ENCODE assay signal across 19 cellular contexts in genomic region chr11:103880968-103881367, GRCh38.
A peak's percentile ranks its signal among the peaks of the same experiment; 100 is the strongest.
DNase-seq lines count a peak whose midpoint lies in the region; ATAC-seq, FAIRE-seq and TF ChIP-seq lines count a peak whose summit lies in the region.
"Had no signal": no experiment of that assay in that cellular context is flagged by ENCODE, and none has a peak within 500 bp of the region (broad histone marks: within the 10 kb centered on the region; RNA-seq: fewer than 3 reads in every experiment).

No MANE protein-coding gene starts in this region.

- H3K79me2 ChIP-seq in H9 (ENCODE audit: insufficient read depth, low read length) = no peaks in the 10 kb centered on the region

- H3K18ac ChIP-seq in H9 (ENCODE audit: insufficient read length, low read depth, low read length) = no peak overlapping the region

- no peak overlapping the region for H2AFZ ChIP-seq in H9 (ENCODE audit: low read length)

- no peak overlapping the region for H3K23ac ChIP-seq in H9 (ENCODE audit: insufficient read length, low read depth, low read length)

- H3K27me3 ChIP-seq in H9 (ENCODE audit: insufficient read depth, low read length) = no peaks in the 10 kb centered on the region

- no peak overlapping the region for H2BK20ac ChIP-seq in H9 (ENCODE audit: low read depth, low read length, poor library complexity, severe bottlenecking)

- peak; percentile 52 for FAIRE-seq in HTR-8/SVneo (lab: Jason Lieb, UNC)
- FAIRE-seq: HepG2 had no signal

- no peak overlapping the region for H3K4ac ChIP-seq in H9 (ENCODE audit: low read depth, low read length)

- H3K9me3 ChIP-seq in H9 (ENCODE audit: control insufficient read depth, low read depth, low read length) = no peaks in the 10 kb centered on the region

- no peak overlapping the region for H2BK120ac ChIP-seq in H9 (ENCODE audit: low read depth, low read length, poor library complexity, severe bottlenecking)

- H3K23me2 ChIP-seq in H9 (ENCODE audit: insufficient read length, low read depth, low read length, poor library complexity, severe bottlenecking) = no peaks in the 10 kb centered on the region

- peak; percentile 41 for ATAC-seq in GM18519 (IDR thresholded peaks at IDR 0.05; ENCODE audit: low FRiP score, unreplicated experiment)
- ATAC-seq in stimulated activated memory B cell treated with anti-CD40 and anti-IgM and Interleukin-4, amounts not matched to agents 10 μg/mL and 1 μg/mL and 100 μg/mL, for 72 hours = peak; percentile 34
- no peak for ATAC-seq in activated CD4-positive, CD25-positive, alpha-beta regulatory T cell treated with anti-CD3 and anti-CD28 coated beads, Interleukin-2, amount 50 U/mL, for 24 hours
- ATAC-seq in Right ventricle myocardium inferior = no peak
- no peak for ATAC-seq in HG02759 (IDR thresholded peaks at IDR 0.05; ENCODE audit: unreplicated experiment)
- ATAC-seq: HepG2, Panc1 had no signal

- peak overlapping the region; percentile 39 for H4K5ac ChIP-seq in H9 (ENCODE audit: insufficient read length, low read depth, low read length)

- no peak overlapping the region for H2BK5ac ChIP-seq in H9 (ENCODE audit: insufficient read length, low read length)

- no peak overlapping the region for H2AK5ac ChIP-seq in H9 (ENCODE audit: insufficient read length, low read length)

- no peak overlapping the region for H3K56ac ChIP-seq in H9 (ENCODE audit: insufficient read length, low read depth, low read length)

- H3T11ph ChIP-seq in H9 (ENCODE audit: low read length) = no peak overlapping the region

- H3K4me1 ChIP-seq in H9 (ENCODE audit: insufficient read depth, low read length) = no peaks in the 10 kb centered on the region

- H3K9me3 Mint-ChIP-seq in H9 = no peaks in the 10 kb centered on the region
- H3K9me3 Mint-ChIP-seq in stimulated activated memory B cell treated with anti-CD40 and anti-IgM and Interleukin-4, amounts not matched to agents 10 μg/mL and 1 μg/mL and 100 μg/mL, for 72 hours = no peaks in the 10 kb centered on the region

- H3K27ac ChIP-seq in H9 (ENCODE audit: insufficient read length, low read depth, low read length) = no peak overlapping the region
- H3K27ac ChIP-seq: KMS-11, SK-N-MC had no signal

- H3K4me1 Mint-ChIP-seq in H9 = no peaks in the 10 kb centered on the region
- no peaks in the 10 kb centered on the region for H3K4me1 Mint-ChIP-seq in stimulated activated memory B cell treated with anti-CD40 and anti-IgM and Interleukin-4, amounts not matched to agents 10 μg/mL and 1 μg/mL and 100 μg/mL, for 72 hours

- no peaks in the 10 kb centered on the region for H3K79me1 ChIP-seq in H9 (ENCODE audit: insufficient read depth, low read depth, low read length, poor library complexity, severe bottlenecking)

- H2BK15ac ChIP-seq in H9 (ENCODE audit: low read depth, low read length) = no peak overlapping the region

- intact Hi-C loops in Right ventricle myocardium inferior (cut with DNase I) = no loop called here

- WGBS in H9 (ENCODE audit: extremely low coverage, insufficient read length, low lambda C conversion rate) = no CpG with 5 or more reads among the region's 4 CpGs

- H4K91ac ChIP-seq in H9 (ENCODE audit: insufficient read length, low read depth, low read length) = no peak overlapping the region

- no peak for TF ChIP-seq CTCF in H9 (conservative IDR thresholded peaks at IDR 0.05)

- H4K20me1 ChIP-seq in H9 (ENCODE audit: control insufficient read depth, insufficient read depth, insufficient read length) = no peaks in the 10 kb centered on the region

- H3K9ac ChIP-seq in H9 (ENCODE audit: extremely low read depth, insufficient read length, low read length) = no peak overlapping the region
- H3K9ac ChIP-seq: KMS-11 had no signal

- H4K8ac ChIP-seq in H9 (replicated peaks; ENCODE audit: insufficient read length, low read depth, low read length) = no peak overlapping the region

- DNase-seq in H9 = no peak
- DNase-seq in HTR-8/SVneo (ENCODE audit: insufficient read length, low spot score) = no peak
- no peak for DNase-seq in Right ventricle myocardium inferior (ENCODE audit: missing footprints)
- DNase-seq: DMS 273 treated with DMSO at 0.1 percent for 48 hours, GF-D8, GOT3, NCI-H1048, NCI-H1436 treated with DMSO at 0.1 percent for 48 hours, NCI-H510A treated with DMSO at 0.1 percent for 48 hours, Right ventricle myocardium superior had no signal

- no peaks in the 10 kb centered on the region for H3K27me3 Mint-ChIP-seq in H9 (ENCODE audit: low read depth)
- H3K27me3 Mint-ChIP-seq in stimulated activated memory B cell treated with anti-CD40 and anti-IgM and Interleukin-4, amounts not matched to agents 10 μg/mL and 1 μg/mL and 100 μg/mL, for 72 hours = peaks cover 15% of the 10 kb centered on the region

- H2BK12ac ChIP-seq in H9 (ENCODE audit: insufficient read length, low read depth, low read length) = no peak overlapping the region

- no peak overlapping the region for H3K4me3 Mint-ChIP-seq in H9
- H3K4me3 Mint-ChIP-seq in stimulated activated memory B cell treated with anti-CD40 and anti-IgM and Interleukin-4, amounts not matched to agents 10 μg/mL and 1 μg/mL and 100 μg/mL, for 72 hours = no peak overlapping the region
- H3K4me3 Mint-ChIP-seq: CD14-positive monocyte had no signal

- H3K4me2 ChIP-seq in H9 (ENCODE audit: insufficient read depth, insufficient read length, low read length) = no peak overlapping the region
- H3K4me2 ChIP-seq: KMS-11 had no signal

- H3K36me3 Mint-ChIP-seq in H9 (ENCODE audit: insufficient read depth in 1 of 3, low read depth in 3 of 3) = peaks cover 0 to 3% (median 2%) of the 10 kb centered on the region in 3 experiments; a peak in 2 of 7 replicates
- no peaks in the 10 kb centered on the region for H3K36me3 Mint-ChIP-seq in stimulated activated memory B cell treated with anti-CD40 and anti-IgM and Interleukin-4, amounts not matched to agents 10 μg/mL and 1 μg/mL and 100 μg/mL, for 72 hours
- H3K36me3 Mint-ChIP-seq: CD14-positive monocyte had no signal

- no peak overlapping the region; the same call in 1 of the 2 replicates for H3K14ac ChIP-seq in H9 (ENCODE audit: insufficient read depth, low read length)

- no peak overlapping the region for H3K27ac Mint-ChIP-seq in H9
- H3K27ac Mint-ChIP-seq in stimulated activated memory B cell treated with anti-CD40 and anti-IgM and Interleukin-4, amounts not matched to agents 10 μg/mL and 1 μg/mL and 100 μg/mL, for 72 hours = no peak overlapping the region
- H3K27ac Mint-ChIP-seq: CD14-positive monocyte had no signal

Comparison
In these comparisons a context has a peak if more than half of its experiments do, and no peak if none do; other contexts are left out.
1. ATAC-seq: peak in GM18519 (single experiment) and stimulated activated memory B cell treated with anti-CD40 and anti-IgM and Interleukin-4, amounts not matched to agents 10 μg/mL and 1 μg/mL and 100 μg/mL, for 72 hours (single experiment); none in activated CD4-positive, CD25-positive, alpha-beta regulatory T cell treated with anti-CD3 and anti-CD28 coated beads, Interleukin-2, amount 50 U/mL, for 24 hours (0 of 2), Right ventricle myocardium inferior (single experiment) and HG02759 (single experiment).